In the genomic region with DNA sequence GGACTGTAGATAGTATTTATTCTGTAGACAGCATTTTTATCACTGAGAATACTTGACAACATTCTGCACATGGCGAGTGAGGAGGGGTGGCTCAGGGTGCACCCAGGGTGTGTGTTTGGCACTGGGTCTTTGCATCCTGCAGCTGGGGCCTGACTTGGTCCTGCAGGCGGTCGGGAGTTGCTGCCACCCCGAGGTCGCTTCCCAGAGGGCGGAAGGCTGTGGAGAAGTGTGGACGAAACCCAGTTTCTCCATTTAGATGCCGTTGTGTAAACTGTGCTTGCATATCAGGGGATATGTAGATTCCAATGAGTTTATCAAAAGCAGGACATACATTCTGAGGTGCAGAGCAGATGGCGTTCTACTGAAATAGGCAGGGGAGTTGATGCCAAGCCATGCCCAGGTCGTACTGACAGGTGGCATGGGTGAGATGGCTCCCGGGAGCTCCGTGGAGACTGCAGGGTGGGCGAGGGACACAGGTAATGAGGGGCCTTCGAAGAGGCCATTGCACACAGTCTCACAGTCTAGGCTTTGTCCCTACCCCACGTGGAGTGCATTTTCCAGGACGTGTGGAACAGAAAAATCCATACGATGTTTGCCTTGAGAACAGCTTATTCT, we compare ENCODE assay signal across 19 cellular contexts.
DNase-seq lines count a peak whose midpoint lies in the region; ATAC-seq and TF ChIP-seq lines count a peak whose summit lies in the region.
"Had no signal": no experiment of that assay in that cellular context is flagged by ENCODE, and none has a peak within 500 bp of the region (broad histone marks: within the 10 kb centered on the region; RNA-seq: fewer than 3 reads in every experiment).

No MANE protein-coding gene starts in this region.

- no peak overlapping the region for H3K4me2 ChIP-seq in osteoblast (ENCODE audit: insufficient read depth, low read length)
- H3K4me2 ChIP-seq: A549 had no signal

- in situ Hi-C loops in GM13977 (cut with MboI; ENCODE audit: low pct_unique_long_range_greater_than_20kb, low sequenced_read_pairs, unreplicated experiment) = no loop called here

- no peaks in the 10 kb centered on the region for H3K36me3 Mint-ChIP-seq in natural killer cell
- H3K36me3 Mint-ChIP-seq in natural killer cell treated with Interleukin-12 subunit alpha and Interleukin-12 subunit beta and Interleukin-15 and Interleukin-18, amount 100 ng/mL, for 72 hours = no peaks in the 10 kb centered on the region
- H3K36me3 Mint-ChIP-seq: CD4-positive, alpha-beta memory T cell had no signal

- peaks cover 0 to 10% of the 10 kb centered on the region in 2 donors for H3K4me1 Mint-ChIP-seq in natural killer cell
- H3K4me1 Mint-ChIP-seq in natural killer cell treated with Interleukin-12 subunit alpha and Interleukin-12 subunit beta and Interleukin-15 and Interleukin-18, amount 100 ng/mL, for 72 hours (ENCODE audit: low read depth in 2 of 2) = peaks cover 0 to 7% of the 10 kb centered on the region in 2 donors

- intact Hi-C loops in natural killer cell (cut with micrococcal nuclease) = no loop called here

- WGBS in suprapubic skin = 88% methylated on average over 17 of the region's 17 CpGs

- no peaks in the 10 kb centered on the region for H3K9me3 Mint-ChIP-seq in natural killer cell
- H3K9me3 Mint-ChIP-seq in natural killer cell treated with Interleukin-12 subunit alpha and Interleukin-12 subunit beta and Interleukin-15 and Interleukin-18, amount 100 ng/mL, for 72 hours = no peaks in the 10 kb centered on the region

- H3K36me3 ChIP-seq in osteoblast (ENCODE audit: insufficient read depth, low read length) (no peaks in the 10 kb centered on the region), suprapubic skin (no peaks in the 10 kb centered on the region)
- H3K36me3 ChIP-seq: BE2C had no signal

- no peaks in the 10 kb centered on the region for H4K20me1 ChIP-seq in osteoblast (ENCODE audit: insufficient read depth, low read length)

- H3K27ac Mint-ChIP-seq in natural killer cell = no peak overlapping the region
- no peak overlapping the region for H3K27ac Mint-ChIP-seq in natural killer cell treated with Interleukin-12 subunit alpha and Interleukin-12 subunit beta and Interleukin-15 and Interleukin-18, amount 100 ng/mL, for 72 hours

- H2AFZ ChIP-seq in osteoblast (ENCODE audit: low read length) = no peak overlapping the region

- H3K9me3 ChIP-seq in osteoblast (ENCODE audit: low read depth, low read length) (no peaks in the 10 kb centered on the region), suprapubic skin (no peaks in the 10 kb centered on the region)

- TF ChIP-seq CTCF in natural killer cell (IDR thresholded peaks at IDR 0.05) = no peak
- no peak for TF ChIP-seq CTCF in coronary artery (IDR thresholded peaks at IDR 0.05)
- TF ChIP-seq CTCF in osteoblast (IDR thresholded peaks at IDR 0.05; ENCODE audit: extremely low read depth, low read depth, low read length) = no peak
- TF ChIP-seq CTCF in suprapubic skin (IDR thresholded peaks at IDR 0.05) = no peak
- no peak for TF ChIP-seq CTCF in GM13977 (IDR thresholded peaks at IDR 0.05; ENCODE audit: extremely low read depth, insufficient read depth, missing control alignments)

- H3K4me3 ChIP-seq in coronary artery (no peak overlapping the region), osteoblast (ENCODE audit: insufficient read depth, low read length) (no peak overlapping the region), suprapubic skin (no peak overlapping the region)
- H3K4me3 ChIP-seq: A549 had no signal

- H3K4me1 ChIP-seq in osteoblast (ENCODE audit: insufficient read depth, low read length) (no peaks in the 10 kb centered on the region), suprapubic skin (peaks cover 6% of the 10 kb centered on the region)
- H3K4me1 ChIP-seq: A549, BE2C had no signal

- no peaks in the 10 kb centered on the region for H3K79me2 ChIP-seq in osteoblast (ENCODE audit: insufficient read depth, low read length)

- no peak for TF ChIP-seq EP300 in suprapubic skin (IDR thresholded peaks at IDR 0.05)

- DNase-seq in natural killer cell (peak; percentile 3), coronary artery (ENCODE audit: low spot score) (peak; percentile 11), osteoblast (ENCODE audit: insufficient read length, low spot score, missing footprints) (peak; percentile 54), suprapubic skin (ENCODE audit: low spot score in 2 of 2) (peak; percentile 17 to 70), GOT3 (lab: John Stamatoyannopoulos, UW) (no peak), GM13977 (ENCODE audit: low spot score) (no peak)
- no peak for DNase-seq in natural killer cell treated with Interleukin-12 subunit alpha and Interleukin-12 subunit beta and Interleukin-15 and Interleukin-18, amount 100 ng/mL, for 72 hours (ENCODE audit: low spot score)
- no peak for DNase-seq in activated CD8-positive, alpha-beta memory T cell treated with anti-CD3 and anti-CD28 coated beads, Interleukin-2, amount 50 U/mL, for 48 hours
- DNase-seq: BE2C; CD4-positive, alpha-beta memory T cell; COR-L47; DMS153; DMS79 treated with DMSO at 0.1 percent for 48 hours; EL; GDM1 had no signal

- no peak for ATAC-seq in natural killer cell
- no peak for ATAC-seq in natural killer cell treated with Interleukin-12 subunit alpha and Interleukin-12 subunit beta and Interleukin-15 and Interleukin-18, amount 100 ng/mL, for 72 hours
- ATAC-seq: A549, HCT116 had no signal

- H3K4me3 Mint-ChIP-seq in natural killer cell = no peak overlapping the region
- H3K4me3 Mint-ChIP-seq in natural killer cell treated with Interleukin-12 subunit alpha and Interleukin-12 subunit beta and Interleukin-15 and Interleukin-18, amount 100 ng/mL, for 72 hours = no peak overlapping the region
- H3K4me3 Mint-ChIP-seq: CD4-positive, alpha-beta memory T cell had no signal

- H3K27me3 ChIP-seq in osteoblast (ENCODE audit: insufficient read depth, low read length) (peaks cover 6% of the 10 kb centered on the region), suprapubic skin (no peaks in the 10 kb centered on the region)
- H3K27me3 ChIP-seq: BE2C had no signal

- no peak for TF ChIP-seq POLR2A in suprapubic skin (IDR thresholded peaks at IDR 0.05)

- H3K27me3 Mint-ChIP-seq in natural killer cell (ENCODE audit: low read depth in 2 of 2) = peaks cover 0 to 8% of the 10 kb centered on the region in 2 donors
- peaks cover 3 to 5% of the 10 kb centered on the region in 2 donors for H3K27me3 Mint-ChIP-seq in natural killer cell treated with Interleukin-12 subunit alpha and Interleukin-12 subunit beta and Interleukin-15 and Interleukin-18, amount 100 ng/mL, for 72 hours
- H3K27me3 Mint-ChIP-seq: CD4-positive, alpha-beta memory T cell had no signal

- H3K27ac ChIP-seq in coronary artery (no peak overlapping the region), osteoblast (ENCODE audit: low read depth, low read length) (no peak overlapping the region), suprapubic skin (no peak overlapping the region)
- H3K27ac ChIP-seq: A549, C4-2B, HL-60 had no signal

Comparison
In these comparisons a context has a peak if more than half of its experiments do, and no peak if none do; other contexts are left out.
1. DNase-seq: peak in natural killer cell (single experiment), coronary artery (single experiment), osteoblast (single experiment) and suprapubic skin (2 of 2); none in natural killer cell treated with Interleukin-12 subunit alpha and Interleukin-12 subunit beta and Interleukin-15 and Interleukin-18, amount 100 ng/mL, for 72 hours (single experiment), activated CD8-positive, alpha-beta memory T cell treated with anti-CD3 and anti-CD28 coated beads, Interleukin-2, amount 50 U/mL, for 48 hours (single experiment), GOT3 (single experiment) and GM13977 (single experiment).